1 cellular context compared by ENCODE assay signal in genomic region chr1:204506969-204507316, GRCh38.
TF ChIP-seq lines count a peak whose summit lies in the region.

No MANE protein-coding gene starts in this region.

TF ChIP-seq in HepG2, 621 proteins besides CTCF, POLR2A, EP300 and RAD21 (continued from another document and continues in another):
- TF ChIP-seq POLR2G (IDR thresholded peaks at IDR 0.05; ENCODE audit: low read depth, low read length) (peak; percentile 35; the same call in 1 of the 2 replicates), ZBTB7B (CRISPR knock-in tag; IDR thresholded peaks at IDR 0.05) (peak; percentile 63; the same call in 1 of the 2 replicates), ZNF557 (CRISPR knock-in tag; IDR thresholded peaks at IDR 0.05) (peak; percentile 18; the same call in 1 of the 2 replicates), E2F2 (CRISPR knock-in tag; IDR thresholded peaks at IDR 0.05; ENCODE audit: borderline replicate concordance) (no peak), ZBTB7A (CRISPR knock-in tag; IDR thresholded peaks at IDR 0.05) (no peak), PHF21A (CRISPR knock-in tag; IDR thresholded peaks at IDR 0.05) (0 out of 2 replicates have a peak, but pooled peaks have one; percentile 21), MBD4 (IDR thresholded peaks at IDR 0.05; ENCODE audit: borderline replicate concordance, low read length) (0 out of 2 replicates have a peak, but pooled peaks have one; percentile 40), ZNF781 (CRISPR knock-in tag; IDR thresholded peaks at IDR 0.05; ENCODE audit: borderline replicate concordance, not compliant biosample characterization) (no peak), ZBTB20 (CRISPR knock-in tag; IDR thresholded peaks at IDR 0.05; ENCODE audit: borderline replicate concordance, low read depth) (0 out of 2 replicates have a peak, but pooled peaks have one; percentile 13), HNRNPL (IDR thresholded peaks at IDR 0.05; ENCODE audit: low read depth, low read length) (no peak), ZNF20 (CRISPR knock-in tag; IDR thresholded peaks at IDR 0.05) (no peak), RBM22 (optimal IDR thresholded peaks at IDR 0.05; ENCODE audit: low read length) (no peak), ZNF83 (CRISPR knock-in tag; IDR thresholded peaks at IDR 0.05; ENCODE audit: borderline replicate concordance) (no peak), ZNF260 (CRISPR knock-in tag; IDR thresholded peaks at IDR 0.05; ENCODE audit: borderline replicate concordance, low read depth) (no peak), FOXA1 (IDR thresholded peaks at IDR 0.05) (no peak), FOXA1 (CRISPR knock-in tag; IDR thresholded peaks at IDR 0.05) (0 out of 2 replicates have a peak, but pooled peaks have one; percentile 35), ZSCAN29 (CRISPR knock-in tag; conservative IDR thresholded peaks at IDR 0.05) (0 out of 2 replicates have a peak, but pooled peaks have one; percentile 37), ZNF703 (CRISPR knock-in tag; IDR thresholded peaks at IDR 0.05; ENCODE audit: borderline replicate concordance) (no peak), ZNF143 (CRISPR knock-in tag; IDR thresholded peaks at IDR 0.05) (no peak), ZNF207 (IDR thresholded peaks at IDR 0.05; ENCODE audit: borderline replicate concordance) (no peak), ZNF775 (CRISPR knock-in tag; IDR thresholded peaks at IDR 0.05; ENCODE audit: borderline replicate concordance) (no peak), ZNF367 (CRISPR knock-in tag; IDR thresholded peaks at IDR 0.05; ENCODE audit: borderline replicate concordance) (no peak), TBP (CRISPR knock-in tag; IDR thresholded peaks at IDR 0.05) (no peak), NFE2L2 (IDR thresholded peaks at IDR 0.05; ENCODE audit: low read length) (no peak), KDM5A (IDR thresholded peaks at IDR 0.05; ENCODE audit: borderline replicate concordance, low read length) (peak; percentile 75; the same call in 1 of the 2 replicates), FOXC1 (CRISPR knock-in tag; IDR thresholded peaks at IDR 0.05; ENCODE audit: borderline replicate concordance) (no peak), NR2F6 (IDR thresholded peaks at IDR 0.05) (no peak), NR2F6 (CRISPR knock-in tag; IDR thresholded peaks at IDR 0.05) (0 out of 2 replicates have a peak, but pooled peaks have one; percentile 31), ZNF660 (CRISPR knock-in tag; IDR thresholded peaks at IDR 0.05; ENCODE audit: borderline replicate concordance, low read depth) (no peak), DRAP1 (CRISPR knock-in tag; IDR thresholded peaks at IDR 0.05) (peak; percentile 76), HHEX (CRISPR knock-in tag; IDR thresholded peaks at IDR 0.05) (no peak), NCOA5 (CRISPR knock-in tag; IDR thresholded peaks at IDR 0.05) (no peak), ZMYM3 (CRISPR knock-in tag; IDR thresholded peaks at IDR 0.05) (0 out of 2 replicates have a peak, but pooled peaks have one; percentile 53), GATAD2A (CRISPR knock-in tag; IDR thresholded peaks at IDR 0.05) (peak; percentile 72; the same call in 1 of the 2 replicates), ZNF451 (CRISPR knock-in tag; IDR thresholded peaks at IDR 0.05) (no peak), NFYC (CRISPR knock-in tag; IDR thresholded peaks at IDR 0.05) (0 out of 2 replicates have a peak, but pooled peaks have one; percentile 46), RORA (CRISPR knock-in tag; IDR thresholded peaks at IDR 0.05) (no peak), ZBTB38 (CRISPR knock-in tag; IDR thresholded peaks at IDR 0.05) (no peak), RAD51 (IDR thresholded peaks at IDR 0.05; ENCODE audit: borderline replicate concordance) (no peak), MLXIP (CRISPR knock-in tag; IDR thresholded peaks at IDR 0.05; ENCODE audit: borderline replicate concordance) (no peak)
- TF ChIP-seq, protein P1, sequence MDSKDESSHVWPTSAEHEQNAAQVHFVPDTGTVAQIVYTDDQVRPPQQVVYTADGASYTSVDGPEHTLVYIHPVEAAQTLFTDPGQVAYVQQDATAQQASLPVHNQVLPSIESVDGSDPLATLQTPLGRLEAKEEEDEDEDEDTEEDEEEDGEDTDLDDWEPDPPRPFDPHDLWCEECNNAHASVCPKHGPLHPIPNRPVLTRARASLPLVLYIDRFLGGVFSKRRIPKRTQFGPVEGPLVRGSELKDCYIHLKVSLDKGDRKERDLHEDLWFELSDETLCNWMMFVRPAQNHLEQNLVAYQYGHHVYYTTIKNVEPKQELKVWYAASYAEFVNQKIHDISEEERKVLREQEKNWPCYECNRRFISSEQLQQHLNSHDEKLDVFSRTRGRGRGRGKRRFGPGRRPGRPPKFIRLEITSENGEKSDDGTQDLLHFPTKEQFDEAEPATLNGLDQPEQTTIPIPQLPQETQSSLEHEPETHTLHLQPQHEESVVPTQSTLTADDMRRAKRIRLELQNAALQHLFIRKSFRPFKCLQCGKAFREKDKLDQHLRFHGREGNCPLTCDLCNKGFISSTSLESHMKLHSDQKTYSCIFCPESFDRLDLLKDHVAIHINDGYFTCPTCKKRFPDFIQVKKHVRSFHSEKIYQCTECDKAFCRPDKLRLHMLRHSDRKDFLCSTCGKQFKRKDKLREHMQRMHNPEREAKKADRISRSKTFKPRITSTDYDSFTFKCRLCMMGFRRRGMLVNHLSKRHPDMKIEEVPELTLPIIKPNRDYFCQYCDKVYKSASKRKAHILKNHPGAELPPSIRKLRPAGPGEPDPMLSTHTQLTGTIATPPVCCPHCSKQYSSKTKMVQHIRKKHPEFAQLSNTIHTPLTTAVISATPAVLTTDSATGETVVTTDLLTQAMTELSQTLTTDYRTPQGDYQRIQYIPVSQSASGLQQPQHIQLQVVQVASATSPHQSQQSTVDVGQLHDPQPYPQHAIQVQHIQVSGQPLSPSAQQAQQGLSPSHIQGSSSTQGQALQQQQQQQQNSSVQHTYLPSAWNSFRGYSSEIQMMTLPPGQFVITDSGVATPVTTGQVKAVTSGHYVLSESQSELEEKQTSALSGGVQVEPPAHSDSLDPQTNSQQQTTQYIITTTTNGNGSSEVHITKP (CRISPR knock-in tag; IDR thresholded peaks at IDR 0.05; ENCODE audit: low read depth), result no peak; the same call in 1 of the 2 replicates
- TF ChIP-seq, protein P2, sequence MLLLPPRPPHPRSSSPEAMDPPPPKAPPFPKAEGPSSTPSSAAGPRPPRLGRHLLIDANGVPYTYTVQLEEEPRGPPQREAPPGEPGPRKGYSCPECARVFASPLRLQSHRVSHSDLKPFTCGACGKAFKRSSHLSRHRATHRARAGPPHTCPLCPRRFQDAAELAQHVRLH (CRISPR knock-in tag; IDR thresholded peaks at IDR 0.05; ENCODE audit: borderline replicate concordance, low read depth), result peak; percentile 22; the same call in 1 of the 2 replicates
- TF ChIP-seq, protein P3, sequence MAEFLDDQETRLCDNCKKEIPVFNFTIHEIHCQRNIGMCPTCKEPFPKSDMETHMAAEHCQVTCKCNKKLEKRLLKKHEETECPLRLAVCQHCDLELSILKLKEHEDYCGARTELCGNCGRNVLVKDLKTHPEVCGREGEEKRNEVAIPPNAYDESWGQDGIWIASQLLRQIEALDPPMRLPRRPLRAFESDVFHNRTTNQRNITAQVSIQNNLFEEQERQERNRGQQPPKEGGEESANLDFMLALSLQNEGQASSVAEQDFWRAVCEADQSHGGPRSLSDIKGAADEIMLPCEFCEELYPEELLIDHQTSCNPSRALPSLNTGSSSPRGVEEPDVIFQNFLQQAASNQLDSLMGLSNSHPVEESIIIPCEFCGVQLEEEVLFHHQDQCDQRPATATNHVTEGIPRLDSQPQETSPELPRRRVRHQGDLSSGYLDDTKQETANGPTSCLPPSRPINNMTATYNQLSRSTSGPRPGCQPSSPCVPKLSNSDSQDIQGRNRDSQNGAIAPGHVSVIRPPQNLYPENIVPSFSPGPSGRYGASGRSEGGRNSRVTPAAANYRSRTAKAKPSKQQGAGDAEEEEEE (CRISPR knock-in tag; IDR thresholded peaks at IDR 0.05; ENCODE audit: borderline replicate concordance), result no peak
- TF ChIP-seq, protein P4, sequence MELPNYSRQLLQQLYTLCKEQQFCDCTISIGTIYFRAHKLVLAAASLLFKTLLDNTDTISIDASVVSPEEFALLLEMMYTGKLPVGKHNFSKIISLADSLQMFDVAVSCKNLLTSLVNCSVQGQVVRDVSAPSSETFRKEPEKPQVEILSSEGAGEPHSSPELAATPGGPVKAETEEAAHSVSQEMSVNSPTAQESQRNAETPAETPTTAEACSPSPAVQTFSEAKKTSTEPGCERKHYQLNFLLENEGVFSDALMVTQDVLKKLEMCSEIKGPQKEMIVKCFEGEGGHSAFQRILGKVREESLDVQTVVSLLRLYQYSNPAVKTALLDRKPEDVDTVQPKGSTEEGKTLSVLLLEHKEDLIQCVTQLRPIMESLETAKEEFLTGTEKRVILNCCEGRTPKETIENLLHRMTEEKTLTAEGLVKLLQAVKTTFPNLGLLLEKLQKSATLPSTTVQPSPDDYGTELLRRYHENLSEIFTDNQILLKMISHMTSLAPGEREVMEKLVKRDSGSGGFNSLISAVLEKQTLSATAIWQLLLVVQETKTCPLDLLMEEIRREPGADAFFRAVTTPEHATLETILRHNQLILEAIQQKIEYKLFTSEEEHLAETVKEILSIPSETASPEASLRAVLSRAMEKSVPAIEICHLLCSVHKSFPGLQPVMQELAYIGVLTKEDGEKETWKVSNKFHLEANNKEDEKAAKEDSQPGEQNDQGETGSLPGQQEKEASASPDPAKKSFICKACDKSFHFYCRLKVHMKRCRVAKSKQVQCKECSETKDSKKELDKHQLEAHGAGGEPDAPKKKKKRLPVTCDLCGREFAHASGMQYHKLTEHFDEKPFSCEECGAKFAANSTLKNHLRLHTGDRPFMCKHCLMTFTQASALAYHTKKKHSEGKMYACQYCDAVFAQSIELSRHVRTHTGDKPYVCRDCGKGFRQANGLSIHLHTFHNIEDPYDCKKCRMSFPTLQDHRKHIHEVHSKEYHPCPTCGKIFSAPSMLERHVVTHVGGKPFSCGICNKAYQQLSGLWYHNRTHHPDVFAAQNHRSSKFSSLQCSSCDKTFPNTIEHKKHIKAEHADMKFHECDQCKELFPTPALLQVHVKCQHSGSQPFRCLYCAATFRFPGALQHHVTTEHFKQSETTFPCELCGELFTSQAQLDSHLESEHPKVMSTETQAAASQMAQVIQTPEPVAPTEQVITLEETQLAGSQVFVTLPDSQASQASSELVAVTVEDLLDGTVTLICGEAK (IDR thresholded peaks at IDR 0.05), result no peak
- TF ChIP-seq, protein P4 (CRISPR knock-in tag; IDR thresholded peaks at IDR 0.05), result no peak
